1 cellular context compared by ENCODE assay signal in genomic region chr13:40503966-40504591, GRCh38.
TF ChIP-seq lines count a peak whose summit lies in the region.

No MANE protein-coding gene starts in this region.

TF ChIP-seq in GM23338, 12 proteins besides CTCF, POLR2A, EP300 and RAD21 (continued from another document):
- TF ChIP-seq, protein P1, sequence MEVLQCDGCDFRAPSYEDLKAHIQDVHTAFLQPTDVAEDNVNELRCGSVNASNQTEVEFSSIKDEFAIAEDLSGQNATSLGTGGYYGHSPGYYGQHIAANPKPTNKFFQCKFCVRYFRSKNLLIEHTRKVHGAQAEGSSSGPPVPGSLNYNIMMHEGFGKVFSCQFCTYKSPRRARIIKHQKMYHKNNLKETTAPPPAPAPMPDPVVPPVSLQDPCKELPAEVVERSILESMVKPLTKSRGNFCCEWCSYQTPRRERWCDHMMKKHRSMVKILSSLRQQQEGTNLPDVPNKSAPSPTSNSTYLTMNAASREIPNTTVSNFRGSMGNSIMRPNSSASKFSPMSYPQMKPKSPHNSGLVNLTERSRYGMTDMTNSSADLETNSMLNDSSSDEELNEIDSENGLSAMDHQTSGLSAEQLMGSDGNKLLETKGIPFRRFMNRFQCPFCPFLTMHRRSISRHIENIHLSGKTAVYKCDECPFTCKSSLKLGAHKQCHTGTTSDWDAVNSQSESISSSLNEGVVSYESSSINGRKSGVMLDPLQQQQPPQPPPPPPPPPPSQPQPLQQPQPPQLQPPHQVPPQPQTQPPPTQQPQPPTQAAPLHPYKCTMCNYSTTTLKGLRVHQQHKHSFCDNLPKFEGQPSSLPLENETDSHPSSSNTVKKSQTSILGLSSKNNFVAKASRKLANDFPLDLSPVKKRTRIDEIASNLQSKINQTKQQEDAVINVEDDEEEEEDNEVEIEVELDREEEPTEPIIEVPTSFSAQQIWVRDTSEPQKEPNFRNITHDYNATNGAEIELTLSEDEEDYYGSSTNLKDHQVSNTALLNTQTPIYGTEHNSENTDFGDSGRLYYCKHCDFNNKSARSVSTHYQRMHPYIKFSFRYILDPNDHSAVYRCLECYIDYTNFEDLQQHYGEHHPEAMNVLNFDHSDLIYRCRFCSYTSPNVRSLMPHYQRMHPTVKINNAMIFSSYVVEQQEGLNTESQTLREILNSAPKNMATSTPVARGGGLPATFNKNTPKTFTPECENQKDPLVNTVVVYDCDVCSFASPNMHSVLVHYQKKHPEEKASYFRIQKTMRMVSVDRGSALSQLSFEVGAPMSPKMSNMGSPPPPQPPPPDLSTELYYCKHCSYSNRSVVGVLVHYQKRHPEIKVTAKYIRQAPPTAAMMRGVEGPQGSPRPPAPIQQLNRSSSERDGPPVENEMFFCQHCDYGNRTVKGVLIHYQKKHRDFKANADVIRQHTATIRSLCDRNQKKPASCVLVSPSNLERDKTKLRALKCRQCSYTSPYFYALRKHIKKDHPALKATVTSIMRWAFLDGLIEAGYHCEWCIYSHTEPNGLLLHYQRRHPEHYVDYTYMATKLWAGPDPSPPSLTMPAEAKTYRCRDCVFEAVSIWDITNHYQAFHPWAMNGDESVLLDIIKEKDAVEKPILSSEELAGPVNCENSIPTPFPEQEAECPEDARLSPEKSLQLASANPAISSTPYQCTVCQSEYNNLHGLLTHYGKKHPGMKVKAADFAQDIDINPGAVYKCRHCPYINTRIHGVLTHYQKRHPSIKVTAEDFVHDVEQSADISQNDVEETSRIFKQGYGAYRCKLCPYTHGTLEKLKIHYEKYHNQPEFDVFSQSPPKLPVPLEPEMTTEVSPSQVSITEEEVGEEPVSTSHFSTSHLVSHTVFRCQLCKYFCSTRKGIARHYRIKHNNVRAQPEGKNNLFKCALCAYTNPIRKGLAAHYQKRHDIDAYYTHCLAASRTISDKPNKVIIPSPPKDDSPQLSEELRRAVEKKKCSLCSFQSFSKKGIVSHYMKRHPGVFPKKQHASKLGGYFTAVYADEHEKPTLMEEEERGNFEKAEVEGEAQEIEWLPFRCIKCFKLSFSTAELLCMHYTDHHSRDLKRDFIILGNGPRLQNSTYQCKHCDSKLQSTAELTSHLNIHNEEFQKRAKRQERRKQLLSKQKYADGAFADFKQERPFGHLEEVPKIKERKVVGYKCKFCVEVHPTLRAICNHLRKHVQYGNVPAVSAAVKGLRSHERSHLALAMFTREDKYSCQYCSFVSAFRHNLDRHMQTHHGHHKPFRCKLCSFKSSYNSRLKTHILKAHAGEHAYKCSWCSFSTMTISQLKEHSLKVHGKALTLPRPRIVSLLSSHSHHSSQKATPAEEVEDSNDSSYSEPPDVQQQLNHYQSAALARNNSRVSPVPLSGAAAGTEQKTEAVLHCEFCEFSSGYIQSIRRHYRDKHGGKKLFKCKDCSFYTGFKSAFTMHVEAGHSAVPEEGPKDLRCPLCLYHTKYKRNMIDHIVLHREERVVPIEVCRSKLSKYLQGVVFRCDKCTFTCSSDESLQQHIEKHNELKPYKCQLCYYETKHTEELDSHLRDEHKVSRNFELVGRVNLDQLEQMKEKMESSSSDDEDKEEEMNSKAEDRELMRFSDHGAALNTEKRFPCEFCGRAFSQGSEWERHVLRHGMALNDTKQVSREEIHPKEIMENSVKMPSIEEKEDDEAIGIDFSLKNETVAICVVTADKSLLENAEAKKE (CRISPR knock-in tag; IDR thresholded peaks at IDR 0.05): no peak
- TF ChIP-seq EZH2 (IDR thresholded peaks at IDR 0.05; ENCODE audit: low read depth, unreplicated experiment): no peak
- TF ChIP-seq NANOG (IDR thresholded peaks at IDR 0.05; ENCODE audit: borderline replicate concordance): no peak
- TF ChIP-seq JUNB (IDR thresholded peaks at IDR 0.05; ENCODE audit: unreplicated experiment): no peak
